Comparison of ENCODE assay signal across 19 cellular contexts in genomic region chr5:160979356-160979755, GRCh38.
A peak's percentile ranks its signal among the peaks of the same experiment; 100 is the strongest.
DNase-seq lines count a peak whose midpoint lies in the region; ATAC-seq, FAIRE-seq and TF ChIP-seq lines count a peak whose summit lies in the region.
"Had no signal": no experiment of that assay in that cellular context is flagged by ENCODE, and none has a peak within 500 bp of the region (broad histone marks: within the 10 kb centered on the region; RNA-seq: fewer than 3 reads in every experiment).

No MANE protein-coding gene starts in this region.

- no peak for TF ChIP-seq POLR2A in GM12892 (IDR thresholded peaks at IDR 0.05; ENCODE audit: low read depth, low read length)

- TF ChIP-seq CTCF in brain microvascular endothelial cell (IDR thresholded peaks at IDR 0.05; ENCODE audit: low read depth, low read length, missing control alignments) = no peak
- TF ChIP-seq CTCF in colonic mucosa (IDR thresholded peaks at IDR 0.05) = no peak

- peak; percentile 36 for FAIRE-seq in GM12892 (lab: Jason Lieb, UNC)
- FAIRE-seq: A549, H1 had no signal

- H3K18ac ChIP-seq in mesendoderm (ENCODE audit: low read length) = peak overlapping the region; percentile 14

- intact Hi-C loops in colonic mucosa (cut with DNase I) = no loop called here
- intact Hi-C loops in sciatic nerve (cut with DNase I) = no loop called here

- no peak overlapping the region for H2BK120ac ChIP-seq in mesendoderm (ENCODE audit: low read depth, low read length)

- peak; percentile 18 for ATAC-seq in GM19025 (IDR thresholded peaks at IDR 0.05; ENCODE audit: low read depth, unreplicated experiment)
- ATAC-seq in GM21786 (IDR thresholded peaks at IDR 0.05; ENCODE audit: unreplicated experiment) = peak; percentile 30
- ATAC-seq in sciatic nerve = no peak
- ATAC-seq: A549 had no signal

- in situ Hi-C loops in brain microvascular endothelial cell (cut with HindIII; ENCODE audit: low pct_ligation_motif_present, low sequenced_read_pairs) = no loop called here

- H2BK5ac ChIP-seq in mesendoderm (ENCODE audit: low read length) = no peak overlapping the region

- H3K79me1 ChIP-seq in mesendoderm (ENCODE audit: low read length) = no peaks in the 10 kb centered on the region

- no peak overlapping the region for H3K23ac ChIP-seq in mesendoderm (ENCODE audit: low read length)

- no peak overlapping the region for H2BK15ac ChIP-seq in mesendoderm (replicated peaks; ENCODE audit: low read depth)

- no peak overlapping the region for H4K8ac ChIP-seq in mesendoderm (ENCODE audit: low read depth, low read length)

- H3K27ac ChIP-seq in mesendoderm (ENCODE audit: low read depth, low read length) (no peak overlapping the region), brain microvascular endothelial cell (no peak overlapping the region), colonic mucosa (no peak overlapping the region)
- H3K27ac ChIP-seq: A549 had no signal

- H3K4me1 ChIP-seq in mesendoderm (ENCODE audit: control insufficient read depth, low read depth, low read length) = no peaks in the 10 kb centered on the region
- H3K4me1 ChIP-seq in colonic mucosa = no peaks in the 10 kb centered on the region
- H3K4me1 ChIP-seq: A549 had no signal

- no peak overlapping the region for H3K56ac ChIP-seq in mesendoderm (ENCODE audit: low read length)

- H3K4me3 ChIP-seq in mesendoderm (ENCODE audit: low read length) (no peak overlapping the region), brain microvascular endothelial cell (ENCODE audit: low read depth, low read length) (no peak overlapping the region), colonic mucosa (no peak overlapping the region)
- H3K4me3 ChIP-seq: A549, MG63 had no signal

- H3K27me3 ChIP-seq in mesendoderm (ENCODE audit: insufficient read depth, low read length, poor library complexity) (no peaks in the 10 kb centered on the region), brain microvascular endothelial cell (replicated peaks) (no peaks in the 10 kb centered on the region), colonic mucosa (no peaks in the 10 kb centered on the region)

- H3K79me2 ChIP-seq in mesendoderm (ENCODE audit: control insufficient read depth, insufficient read depth, low read length) = no peaks in the 10 kb centered on the region

- H4K5ac ChIP-seq in mesendoderm (ENCODE audit: low read length) = no peak overlapping the region

- H3K9ac ChIP-seq in mesendoderm (ENCODE audit: low read length) = no peak overlapping the region
- no peak overlapping the region for H3K9ac ChIP-seq in colonic mucosa (ENCODE audit: low read depth in 2 of 2, low read length in 2 of 2)

- H3K9me3 ChIP-seq in colonic mucosa = no peaks in the 10 kb centered on the region
- H3K9me3 ChIP-seq: A549, MG63 had no signal

- DNase-seq in GM12892 (ENCODE audit: insufficient read length) (no peak), mesendoderm (no peak), brain microvascular endothelial cell (no peak), colonic mucosa (no peak), sciatic nerve (ENCODE audit: low spot score) (no peak)
- DNase-seq: C1 segment of cervical spinal cord, DMS 273 treated with DMSO at 0.1 percent for 48 hours, GF-D8, Karpas-422, MG63, NCI-H1105 treated with DMSO at 0.1 percent for 48 hours, NCI-H187, NCI-H526 treated with DMSO at 0.1 percent for 48 hours, RPMI8226, SIG-M5 had no signal

- no peaks in the 10 kb centered on the region for H3K36me3 ChIP-seq in mesendoderm (ENCODE audit: control insufficient read depth, insufficient read depth, low read length)
- H3K36me3 ChIP-seq in brain microvascular endothelial cell (replicated peaks) = no peaks in the 10 kb centered on the region
- H3K36me3 ChIP-seq in colonic mucosa = no peaks in the 10 kb centered on the region
- H3K36me3 ChIP-seq: MG63 had no signal

- H2AK5ac ChIP-seq in mesendoderm (ENCODE audit: low read length) = no peak overlapping the region

- no CpG with 5 or more reads among the region's 3 CpGs for WGBS in mesendoderm (ENCODE audit: extremely low coverage, insufficient coverage, low lambda C conversion rate)

- no peak overlapping the region for H3K4ac ChIP-seq in mesendoderm (ENCODE audit: low read depth, low read length)

- no peak overlapping the region for H3K4me2 ChIP-seq in mesendoderm (ENCODE audit: low read length)
- H3K4me2 ChIP-seq: A549 had no signal
